ENCODE assay signal across 8 cellular contexts in the genomic region with DNA sequence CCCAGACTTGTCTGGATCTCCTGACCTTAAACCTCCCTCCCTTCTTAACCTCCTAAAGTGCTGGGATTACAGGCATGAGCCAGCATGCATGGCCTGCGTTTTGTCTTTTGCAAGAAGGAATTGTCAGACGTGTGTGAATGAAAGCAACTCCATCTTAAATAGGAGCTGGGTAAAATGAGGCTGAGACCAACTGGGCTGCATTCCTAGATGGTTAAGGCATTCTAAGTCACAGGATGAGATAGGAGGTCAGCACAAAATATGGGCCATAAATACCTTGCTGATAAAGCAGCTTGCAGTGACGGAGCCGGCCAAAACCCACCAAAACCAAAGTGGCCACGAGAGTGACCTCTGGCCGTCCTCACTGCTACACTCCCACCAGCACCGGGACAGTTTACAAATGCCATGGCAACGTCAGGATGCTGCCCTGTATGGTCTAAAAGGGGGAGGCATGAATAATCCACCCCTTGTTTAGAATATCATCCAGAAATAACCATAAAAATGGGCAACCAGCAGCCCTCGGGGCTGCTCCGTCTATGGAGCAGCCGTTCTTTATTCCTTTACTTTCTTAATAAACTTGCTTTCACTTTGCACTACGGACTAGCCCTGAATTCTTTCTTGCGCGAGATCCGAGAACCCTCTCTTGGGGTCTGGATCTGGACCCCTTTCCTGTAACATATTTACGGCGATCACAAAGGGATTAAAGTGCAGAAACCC. TPM values are rescaled to one million over a fixed set of nuclear protein-coding genes. Genes with fewer than 3 reads are reported as not detected.
DNase-seq lines count a peak whose midpoint lies in the region; ATAC-seq and TF ChIP-seq lines count a peak whose summit lies in the region.
"Had no signal": no experiment of that assay in that cellular context is flagged by ENCODE, and none has a peak within 500 bp of the region (broad histone marks: within the 10 kb centered on the region; RNA-seq: fewer than 3 reads in every experiment).

No MANE protein-coding gene starts in this region.

- H3K4me2 ChIP-seq in skeletal muscle satellite cell (ENCODE audit: low read length), result peak overlapping the region; percentile 81

- no peaks in the 10 kb centered on the region for H3K9me3 Mint-ChIP-seq in T-cell
- H3K9me3 Mint-ChIP-seq: activated T-cell treated with anti-CD3 and anti-CD28 coated beads, Interleukin-2, amount 50 U/mL, for 24 hours had no signal

- no peaks in the 10 kb centered on the region for H3K4me1 Mint-ChIP-seq in T-cell

- H3K36me3 ChIP-seq in right atrium auricular region (no peaks in the 10 kb centered on the region), skeletal muscle satellite cell (ENCODE audit: insufficient read depth, low read length) (no peaks in the 10 kb centered on the region)

- CTCF ChIA-PET in T-cell (lab: Charles Lee), result no interaction called here

- H3K4me1 ChIP-seq in right atrium auricular region (no peaks in the 10 kb centered on the region), skeletal muscle satellite cell (ENCODE audit: control insufficient read depth, insufficient read depth, low read length) (no peaks in the 10 kb centered on the region)

- peak overlapping the region; percentile 18 to 42 for H3K27ac ChIP-seq in right atrium auricular region

- H3K36me3 Mint-ChIP-seq in T-cell, result no peaks in the 10 kb centered on the region

- peaks cover 11 to 28% of the 10 kb centered on the region in 2 donors for H3K27me3 Mint-ChIP-seq in T-cell

- TF ChIP-seq CTCF in right atrium auricular region (IDR thresholded peaks at IDR 0.05), result no peak

- DNase-seq in T-cell (no peak), right atrium auricular region (ENCODE audit: low spot score) (no peak), DMS79 treated with DMSO at 0.1 percent for 48 hours (lab: John Stamatoyannopoulos, UW) (no peak), mucosa of gallbladder (ENCODE audit: low spot score) (no peak), iPS-NIHi11 (ENCODE audit: low spot score) (no peak)
- DNase-seq: activated T-cell treated with anti-CD3 and anti-CD28 coated beads, Interleukin-2, amount 50 U/mL, for 24 hours had no signal

- H3K9me3 ChIP-seq in right atrium auricular region (no peaks in the 10 kb centered on the region), skeletal muscle satellite cell (replicated peaks; ENCODE audit: low read length) (no peaks in the 10 kb centered on the region)

- POLR2A ChIA-PET in T-cell (lab: Charles Lee), result no interaction called here

- peak overlapping the region in 2 of 3 donors; percentile 41 to 44 for H3K4me3 Mint-ChIP-seq in T-cell
- H3K4me3 Mint-ChIP-seq: activated T-cell treated with anti-CD3 and anti-CD28 coated beads, Interleukin-2, amount 50 U/mL, for 24 hours had no signal

- H3K27me3 ChIP-seq in right atrium auricular region (no peaks in the 10 kb centered on the region), skeletal muscle satellite cell (ENCODE audit: control insufficient read depth, insufficient read depth, low read length) (peaks cover 16% of the 10 kb centered on the region)

- peak overlapping the region; percentile 77 for H3K9ac ChIP-seq in skeletal muscle satellite cell (ENCODE audit: low read depth, low read length)

- H3K4me3 ChIP-seq in right atrium auricular region (peak overlapping the region; percentile 38 to 48), skeletal muscle satellite cell (ENCODE audit: low read length) (peak overlapping the region; percentile 77)

- no peak overlapping the region for H3K27ac Mint-ChIP-seq in T-cell
- H3K27ac Mint-ChIP-seq: activated T-cell treated with anti-CD3 and anti-CD28 coated beads, Interleukin-2, amount 50 U/mL, for 24 hours had no signal

- peak; percentile 22 for ATAC-seq in GM19372 (IDR thresholded peaks at IDR 0.05; ENCODE audit: low read depth, unreplicated experiment)
- no peak for ATAC-seq in T-cell (replicated peaks in 1 of 4)

RNA-seq across cellular contexts. Expression of a gene that starts 41.2 kb away (rescaled TPM):
- total RNA-seq in T-cell (1 to 10 TPM in 2 of 5 donors, under 1 TPM in 3; 0.47 to 1.7 (median 0.63) TPM), right atrium auricular region (1 to 10 TPM; 3.1 to 3.6 TPM), mucosa of gallbladder (6.6 TPM)
- under 0.01 and 2.0 TPM in 2 replicates for total RNA-seq in skeletal muscle satellite cell (2012; rRNA removed)
